In genomic region chr17:73639322-73639721, GRCh38 we compare ENCODE assay signal across 25 cellular contexts. TPM values are rescaled to one million over a fixed set of nuclear protein-coding genes. Genes with fewer than 3 reads are reported as not detected.
DNase-seq lines count a peak whose midpoint lies in the region; ATAC-seq, FAIRE-seq and TF ChIP-seq lines count a peak whose summit lies in the region.
"Had no signal": no experiment of that assay in that cellular context is flagged by ENCODE, and none has a peak within 500 bp of the region (broad histone marks: within the 10 kb centered on the region; RNA-seq: fewer than 3 reads in every experiment).

No MANE protein-coding gene starts in this region.

- H3K4me3 ChIP-seq in HEK293 (ENCODE audit: low read depth, low read length) (no peak overlapping the region), osteoblast (ENCODE audit: insufficient read depth, low read length) (no peak overlapping the region), pancreas (no peak overlapping the region)
- H3K4me3 ChIP-seq: cardiac muscle cell, dorsolateral prefrontal cortex, gastroesophageal sphincter, psoas muscle, spleen, uterus had no signal

- peak overlapping the region; percentile 95 for H3K27ac Mint-ChIP-seq in chondrocyte (ENCODE audit: unreplicated experiment)

- no peaks in the 10 kb centered on the region for H3K36me3 Mint-ChIP-seq in chondrocyte (ENCODE audit: low read depth)

- no peak overlapping the region for H3K4me3 Mint-ChIP-seq in chondrocyte (ENCODE audit: unreplicated experiment)

- DNase-seq in NCI-H1417 (lab: John Stamatoyannopoulos, UW) (peak in 2 of 3 experiments; percentile 35 to 48), NCI-H1417 treated with DMSO at 0.1 percent for 48 hours (lab: John Stamatoyannopoulos, UW) (no peak), chondrocyte (ENCODE audit: low spot score) (no peak), osteoblast (ENCODE audit: insufficient read length, low spot score, missing footprints) (peak; percentile 89), pancreas (no peak), KBM-7 (no peak)
- DNase-seq: activated CD4-positive, alpha-beta T cell treated with anti-CD3 and anti-CD28 coated beads, Interleukin-2, amount 50 U/mL, for 1 hour; activated effector memory CD4-positive, alpha-beta T cell treated with Interleukin-2 at 50 U/mL for 16 hours; DMS79; dorsolateral prefrontal cortex; erythroblast; Kasumi-1; mesenchymal stem cell; naive thymus-derived CD4-positive, alpha-beta T cell; SIG-M5; spleen; stimulated activated CD4-positive, alpha-beta T cell treated with anti-CD3 and anti-CD28 coated beads, Interleukin-4, amount 100 ng/mL, for 4 hours; T-helper 1 cell; uterus had no signal

- 63 to 65% methylated on average over 11 of the region's 11 CpGs for WGBS in pancreas, 2 donors

- CTCF ChIA-PET in HEK293 (lab: Yijun Ruan, JAX), result interaction anchor here (0.5 to 1.1 kb wide), 3 partner anchors 17 to 467 kb away, joined by 3 to 5 read pairs (median 3); no protein-coding TSS in a partner anchor

- no peaks in the 10 kb centered on the region for H3K9me3 ChIP-seq in HEK293 (ENCODE audit: control insufficient read depth, insufficient read depth, low read depth, low read length)
- no peaks in the 10 kb centered on the region for H3K9me3 ChIP-seq in osteoblast (ENCODE audit: low read depth, low read length)
- no peaks in the 10 kb centered on the region for H3K9me3 ChIP-seq in pancreas
- H3K9me3 ChIP-seq: gastroesophageal sphincter, psoas muscle, spleen, uterus had no signal

- H3K27me3 Mint-ChIP-seq in chondrocyte (ENCODE audit: low read depth), result no peaks in the 10 kb centered on the region

- intact Hi-C loops in pancreas (cut with DNase I), result no loop called here

- no peak overlapping the region for H2AFZ ChIP-seq in osteoblast (ENCODE audit: low read length)

- no peak overlapping the region for H3K27ac ChIP-seq in HEK293 (ENCODE audit: extremely low read depth, low read depth, low read length)
- H3K27ac ChIP-seq in osteoblast (ENCODE audit: low read depth, low read length), result no peak overlapping the region
- H3K27ac ChIP-seq in pancreas, result no peak overlapping the region
- H3K27ac ChIP-seq: 22Rv1, cardiac muscle cell, dorsolateral prefrontal cortex, gastroesophageal sphincter, psoas muscle, spleen, uterus had no signal

- ATAC-seq in pancreas (no peak), HG03280 (IDR thresholded peaks at IDR 0.05; ENCODE audit: unreplicated experiment) (no peak)
- ATAC-seq: gastroesophageal sphincter; naive thymus-derived CD4-positive, alpha-beta T cell; psoas muscle had no signal

- H3K4me1 Mint-ChIP-seq in chondrocyte (ENCODE audit: low read depth), result peaks cover 54% of the 10 kb centered on the region

- in situ Hi-C loops in KBM-7 (cut with MboI; ENCODE audit: low pct_unique_long_range_greater_than_20kb, low sequenced_read_pairs), result no loop called here

- FAIRE-seq in pancreas (lab: Jason Lieb, UNC), result no peak

- no peaks in the 10 kb centered on the region for H3K79me2 ChIP-seq in osteoblast (ENCODE audit: insufficient read depth, low read length)

- no peaks in the 10 kb centered on the region for H3K36me3 ChIP-seq in HEK293 (ENCODE audit: control insufficient read depth in 2 of 2, insufficient read depth in 1 of 2, low read length in 2 of 2)
- H3K36me3 ChIP-seq in osteoblast (ENCODE audit: insufficient read depth, low read length), result no peaks in the 10 kb centered on the region
- no peaks in the 10 kb centered on the region for H3K36me3 ChIP-seq in pancreas
- H3K36me3 ChIP-seq: cardiac muscle cell, gastroesophageal sphincter, spleen, uterus had no signal

- TF ChIP-seq CTCF in HEK293 (tag by site-specific recombination; IDR thresholded peaks at IDR 0.05) (no peak), chondrocyte (IDR thresholded peaks at IDR 0.05) (no peak), osteoblast (IDR thresholded peaks at IDR 0.05; ENCODE audit: extremely low read depth, low read depth, low read length) (no peak), pancreas (IDR thresholded peaks at IDR 0.05) (no peak)

- H3K4me2 ChIP-seq in osteoblast (ENCODE audit: insufficient read depth, low read length), result no peak overlapping the region

- POLR2A ChIA-PET in HEK293 (lab: Yijun Ruan, JAX), result no interaction called here

- no peaks in the 10 kb centered on the region for H4K20me1 ChIP-seq in osteoblast (ENCODE audit: insufficient read depth, low read length)

- H3K4me1 ChIP-seq in HEK293 (ENCODE audit: control insufficient read depth, insufficient read depth, low read length) (peaks cover 4% of the 10 kb centered on the region; the same call in 1 of the 2 replicates), osteoblast (ENCODE audit: insufficient read depth, low read length) (no peaks in the 10 kb centered on the region), pancreas (peaks cover 0 to 10% (median 7%) of the 10 kb centered on the region in 3 donors)
- H3K4me1 ChIP-seq: psoas muscle had no signal

- no peaks in the 10 kb centered on the region for H3K9me3 Mint-ChIP-seq in chondrocyte (ENCODE audit: low read depth)
- H3K9me3 Mint-ChIP-seq: naive thymus-derived CD4-positive, alpha-beta T cell had no signal

- H3K27me3 ChIP-seq in osteoblast (ENCODE audit: insufficient read depth, low read length) (peaks cover 34% of the 10 kb centered on the region), pancreas (peaks cover 0 to 6% (median 2%) of the 10 kb centered on the region in 4 donors)
- H3K27me3 ChIP-seq: cardiac muscle cell had no signal

TF ChIP-seq in HEK293, 187 proteins besides CTCF, POLR2A, EP300 and RAD21:
- no peak for TF ChIP-seq ZNF501 (tag by site-specific recombination; IDR thresholded peaks at IDR 0.05)
- TF ChIP-seq ZNF16 (tag by site-specific recombination; IDR thresholded peaks at IDR 0.05; ENCODE audit: low read depth), result no peak
- peak; percentile 99 for TF ChIP-seq ZIC2 (tag by site-specific recombination; IDR thresholded peaks at IDR 0.05)
- TF ChIP-seq MEIS1 (CRISPR knock-in tag; IDR thresholded peaks at IDR 0.05; ENCODE audit: borderline replicate concordance), result no peak
- TF ChIP-seq WT1 (tag by site-specific recombination; IDR thresholded peaks at IDR 0.05), result no peak
- TF ChIP-seq ZNF133 (tag by site-specific recombination; IDR thresholded peaks at IDR 0.05), result no peak
- TF ChIP-seq ZBTB8A (tag by site-specific recombination; IDR thresholded peaks at IDR 0.05), result 0 out of 2 replicates have a peak, but pooled peaks have one; percentile 20
- TF ChIP-seq ZBTB20 (tag by site-specific recombination; IDR thresholded peaks at IDR 0.05), result 0 out of 2 replicates have a peak, but pooled peaks have one; percentile 12
- no peak for TF ChIP-seq BCL11A (tag by site-specific recombination; IDR thresholded peaks at IDR 0.05; ENCODE audit: low read depth)
- TF ChIP-seq ZNF600 (tag by site-specific recombination; IDR thresholded peaks at IDR 0.05), result peak; percentile 32; the same call in 1 of the 2 replicates

RNA-seq across cellular contexts. Expression of gene SDK2, which starts 4.9 kb away (rescaled TPM):
- total RNA-seq in chondrocyte, result 15.8 to 38.5 TPM (median 16.2 TPM) in 3 replicates
- total RNA-seq in osteoblast, result under 0.01 TPM in 2 replicates
- under 1 TPM; 0.14 to 0.31 (median 0.21) TPM for total RNA-seq in pancreas
- polyA plus RNA-seq in pancreas, result under 1 TPM; 0.04 to 0.07 TPM

Comparison
In these comparisons a context has a peak if more than half of its experiments do, and no peak if none do; other contexts are left out.
1. DNase-seq: peak in NCI-H1417 (2 of 3) and osteoblast (single experiment); none in NCI-H1417 treated with DMSO at 0.1 percent for 48 hours (single experiment), chondrocyte (single experiment), pancreas (0 of 6) and KBM-7 (single experiment).
2. RNA of gene SDK2, which starts 4.9 kb away (total RNA-seq): 15.8 to 38.5 TPM in chondrocyte; 0.14 to 0.31 TPM in pancreas and under 0.01 TPM in osteoblast; every median in the first group is over 10 times any median in the second.